In genomic region chr1:86991549-86992186, GRCh38 we compare ENCODE assay signal across 1 cellular context.
TF ChIP-seq lines count a peak whose summit lies in the region.

No MANE protein-coding gene starts in this region.

TF ChIP-seq in K562, 482 proteins besides CTCF, POLR2A, EP300 and RAD21 (continued from another document and continues in another):
- no peak for TF ChIP-seq JUND (IDR thresholded peaks at IDR 0.05; ENCODE audit: borderline replicate concordance, low read depth, low read length)
- TF ChIP-seq JUND (tag; IDR thresholded peaks at IDR 0.05; ENCODE audit: borderline replicate concordance, low read depth, low read length) = 0 out of 3 replicates have a peak, but pooled peaks have one; percentile 21
- TF ChIP-seq ELF4 (CRISPR knock-in tag; IDR thresholded peaks at IDR 0.05) = no peak
- no peak for TF ChIP-seq YY1 (IDR thresholded peaks at IDR 0.05; ENCODE audit: borderline replicate concordance in 1 of 3, control insufficient read depth in 1 of 3, extremely low read depth in 1 of 3, insufficient read depth in 3 of 3, insufficient read length in 1 of 3, insufficient replicate concordance in 2 of 3, low read depth in 1 of 3, low read length in 2 of 3)
- TF ChIP-seq PTBP1 (IDR thresholded peaks at IDR 0.05; ENCODE audit: low read depth, low read length) = no peak
- TF ChIP-seq BCOR (IDR thresholded peaks at IDR 0.05) = peak; percentile 86
- no peak for TF ChIP-seq ZNF217 (CRISPR knock-in tag; IDR thresholded peaks at IDR 0.05)
- no peak for TF ChIP-seq ZNF407 (IDR thresholded peaks at IDR 0.05; ENCODE audit: low read depth)
- TF ChIP-seq THAP12 (CRISPR knock-in tag; IDR thresholded peaks at IDR 0.05) = no peak
- no peak for TF ChIP-seq EHMT2 (IDR thresholded peaks at IDR 0.05)
- no peak for TF ChIP-seq HMG20A (CRISPR knock-in tag; conservative IDR thresholded peaks at IDR 0.05)
- no peak for TF ChIP-seq ZNF696 (CRISPR knock-in tag; conservative IDR thresholded peaks at IDR 0.05)
- no peak for TF ChIP-seq ZNF316 (IDR thresholded peaks at IDR 0.05)
- TF ChIP-seq ZBTB2 (IDR thresholded peaks at IDR 0.05) = 0 out of 2 replicates have a peak, but pooled peaks have one; percentile 39
- no peak for TF ChIP-seq BRF1 (IDR thresholded peaks at IDR 0.05; ENCODE audit: borderline replicate concordance, extremely low read depth, insufficient read length)
- no peak for TF ChIP-seq JUN (IDR thresholded peaks at IDR 0.05; ENCODE audit: borderline replicate concordance, low read depth, low read length)
- TF ChIP-seq JUN (CRISPR knock-in tag; IDR thresholded peaks at IDR 0.05; ENCODE audit: borderline replicate concordance) = no peak
- no peak for TF ChIP-seq AFF1 (IDR thresholded peaks at IDR 0.05; ENCODE audit: low read depth in 1 of 2, partially characterized antibody in 2 of 2)
- no peak for TF ChIP-seq BRCA1 (IDR thresholded peaks at IDR 0.05)
- TF ChIP-seq BRCA1 (CRISPR knock-in tag; IDR thresholded peaks at IDR 0.05) = no peak
- no peak for TF ChIP-seq NR1H2 (CRISPR knock-in tag; IDR thresholded peaks at IDR 0.05)
- 0 out of 2 replicates have a peak, but pooled peaks have one; percentile 25 for TF ChIP-seq MTA3 (IDR thresholded peaks at IDR 0.05; ENCODE audit: borderline replicate concordance)
- TF ChIP-seq ATF7 (IDR thresholded peaks at IDR 0.05) = no peak
- TF ChIP-seq SAP30 (IDR thresholded peaks at IDR 0.05; ENCODE audit: borderline replicate concordance, insufficient read depth, low read depth, low read length, poor library complexity, severe bottlenecking) = no peak
- peak; percentile 67 for TF ChIP-seq NCOR1 (IDR thresholded peaks at IDR 0.05)
- TF ChIP-seq FOXM1 (IDR thresholded peaks at IDR 0.05; ENCODE audit: low read depth) = 0 out of 2 replicates have a peak, but pooled peaks have one; percentile 27
- TF ChIP-seq FOXM1 (CRISPR knock-in tag; IDR thresholded peaks at IDR 0.05; ENCODE audit: low read depth) = no peak
- TF ChIP-seq ZBTB49 (CRISPR knock-in tag; IDR thresholded peaks at IDR 0.05; ENCODE audit: borderline replicate concordance) = no peak
- TF ChIP-seq HDAC2 (IDR thresholded peaks at IDR 0.05) = peak; percentile 81
- peak in 1 of 2 experiments; percentile 60; a peak in 2 of 4 replicates for TF ChIP-seq RCOR1 (IDR thresholded peaks at IDR 0.05; ENCODE audit: borderline replicate concordance in 1 of 2, low read depth in 2 of 2, low read length in 2 of 2)
- peak; percentile 61; the same call in 1 of the 2 replicates for TF ChIP-seq LEF1 (IDR thresholded peaks at IDR 0.05)
- no peak for TF ChIP-seq ZC3H4 (CRISPR knock-in tag; IDR thresholded peaks at IDR 0.05; ENCODE audit: borderline replicate concordance)
- TF ChIP-seq SIRT6 (IDR thresholded peaks at IDR 0.05; ENCODE audit: low read depth, low read length) = no peak
- no peak for TF ChIP-seq ZNF224 (CRISPR knock-in tag; IDR thresholded peaks at IDR 0.05)
- no peak for TF ChIP-seq ZNF639 (CRISPR knock-in tag; conservative IDR thresholded peaks at IDR 0.05 in 1 of 2, IDR thresholded peaks at IDR 0.05 in 1 of 2)
- peak; percentile 74 for TF ChIP-seq SMARCA4 (IDR thresholded peaks at IDR 0.05)
- TF ChIP-seq NCOA1 (IDR thresholded peaks at IDR 0.05; ENCODE audit: low read depth) = no peak
